Comparison of ENCODE assay signal across 12 cellular contexts in genomic region chr9:137665697-137666504, GRCh38. TPM values are rescaled to one million over a fixed set of nuclear protein-coding genes. Genes with fewer than 3 reads are reported as not detected.
A peak's percentile ranks its signal among the peaks of the same experiment; 100 is the strongest.
DNase-seq lines count a peak whose midpoint lies in the region; ATAC-seq and TF ChIP-seq lines count a peak whose summit lies in the region.
"Had no signal": no experiment of that assay in that cellular context is flagged by ENCODE, and none has a peak within 500 bp of the region (broad histone marks: within the 10 kb centered on the region; RNA-seq: fewer than 3 reads in every experiment).

No MANE protein-coding gene starts in this region.

- H3K4me1 ChIP-seq in gastrocnemius medialis: peaks cover 22 to 26% of the 10 kb centered on the region in 2 donors

- H3K4me3 ChIP-seq in gastrocnemius medialis: no peak overlapping the region
- H3K4me3 ChIP-seq: esophagus squamous epithelium had no signal

- peak; percentile 90 for ATAC-seq in sciatic nerve
- no peak for ATAC-seq in HG03432 (IDR thresholded peaks at IDR 0.05; ENCODE audit: unreplicated experiment)
- no peak for ATAC-seq in gastrocnemius medialis

- H3K9me3 ChIP-seq in gastrocnemius medialis: no peaks in the 10 kb centered on the region
- H3K9me3 ChIP-seq: esophagus squamous epithelium had no signal

- intact Hi-C loops in sciatic nerve (cut with DNase I): no loop called here
- intact Hi-C loops in gastrocnemius medialis (cut with DNase I; ENCODE audit: low total_unique reads): no loop called here

- in situ Hi-C loops in gastrocnemius medialis (cut with MboI; ENCODE audit: low sequenced_read_pairs in 4 of 4): no loop called here

- no peaks in the 10 kb centered on the region for H3K36me3 ChIP-seq in gastrocnemius medialis

- no peak for TF ChIP-seq POLR2A in gastrocnemius medialis (IDR thresholded peaks at IDR 0.05)

- no peaks in the 10 kb centered on the region for H3K27me3 ChIP-seq in gastrocnemius medialis
- H3K27me3 ChIP-seq: esophagus squamous epithelium had no signal

- no peak for TF ChIP-seq CTCF in gastrocnemius medialis (IDR thresholded peaks at IDR 0.05 in 4 of 5, conservative IDR thresholded peaks at IDR 0.05 in 1 of 5)

- H3K27ac ChIP-seq in gastrocnemius medialis: no peak overlapping the region

- DNase-seq in EH (ENCODE audit: low read depth) (peak; percentile 36), astrocyte of the hippocampus (ENCODE audit: low read depth, low spot score) (peak; percentile 83), inferior parietal cortex (ENCODE audit: extremely low spot score) (peak; percentile 64), sciatic nerve (ENCODE audit: low spot score) (peak; percentile 74), OCI-M2 (lab: John Stamatoyannopoulos, UW; ENCODE audit: unreplicated experiment) (no peak), T-helper 2 cell (no peak), gastrocnemius medialis (no peak)
- DNase-seq: activated CD4-positive, CD25-positive, alpha-beta regulatory T cell; activated naive CD4-positive, alpha-beta T cell treated with anti-CD3 and anti-CD28 coated beads, Interleukin-2, amount 50 U/mL, for 16 hours; esophagus squamous epithelium; stimulated activated CD4-positive, alpha-beta T cell treated with anti-CD3 and anti-CD28 coated beads, Interleukin-4, amount 100 ng/mL, for 24 hours had no signal

RNA-seq across cellular contexts. Expression of gene EHMT1, which starts 47.1 kb away (rescaled TPM):
- total RNA-seq in sciatic nerve: 104 TPM
- total RNA-seq in gastrocnemius medialis: 10 to 100 TPM; 38.6 to 77.8 (median 54.3) TPM

Comparison
In these comparisons a context has a peak if more than half of its experiments do, and no peak if none do; other contexts are left out.
1. DNase-seq: peak in EH (single experiment), astrocyte of the hippocampus (single experiment), inferior parietal cortex (single experiment) and sciatic nerve (single experiment); none in OCI-M2 (single experiment), T-helper 2 cell (0 of 5) and gastrocnemius medialis (0 of 2).